8 cellular contexts compared by ENCODE assay signal in the genomic region with DNA sequence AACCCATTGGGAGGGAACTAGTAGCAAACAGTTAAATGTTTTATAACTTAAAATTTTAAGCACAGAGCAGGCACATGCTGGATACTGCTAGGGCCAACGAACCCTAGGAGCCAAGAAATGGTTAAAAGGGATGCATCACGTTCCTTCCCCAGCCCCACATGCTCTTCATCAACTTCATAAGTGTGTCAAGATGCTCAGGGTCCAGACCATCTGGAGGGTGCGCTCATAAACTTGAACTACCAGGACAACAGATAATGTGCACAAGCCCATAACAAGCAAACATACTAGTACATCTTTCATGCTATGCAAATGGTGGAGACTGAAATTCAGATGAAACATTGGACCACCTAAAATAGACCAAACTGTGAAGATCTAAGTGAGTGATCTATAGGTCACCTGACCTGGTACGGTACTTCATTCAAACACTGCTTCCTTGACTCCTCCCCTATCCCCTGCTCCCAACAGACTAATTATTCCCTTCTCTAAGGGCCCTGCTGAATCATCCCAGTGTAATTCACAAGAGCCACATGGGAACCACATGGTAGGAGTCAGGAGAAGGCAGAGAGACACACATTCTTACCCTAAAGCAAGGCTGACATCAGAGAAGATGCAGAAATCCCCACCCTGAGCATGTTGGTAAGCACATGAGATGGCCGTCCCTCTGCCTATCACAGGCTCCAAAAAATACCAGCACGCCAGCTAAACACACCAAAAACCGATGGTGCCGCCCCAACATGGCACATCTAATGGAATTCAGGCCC.
A peak's percentile ranks its signal among the peaks of the same experiment; 100 is the strongest.
DNase-seq lines count a peak whose midpoint lies in the region; ATAC-seq and TF ChIP-seq lines count a peak whose summit lies in the region.

No MANE protein-coding gene starts in this region.

- H3K79me2 ChIP-seq in DND-41 (ENCODE audit: insufficient read depth, low read length) = peaks cover 100% of the 10 kb centered on the region
- H3K79me2 ChIP-seq in GM23338 (replicated peaks; ENCODE audit: insufficient read depth) = peaks cover 58% of the 10 kb centered on the region

- peaks cover 56% of the 10 kb centered on the region for H3K36me3 Mint-ChIP-seq in natural killer cell treated with Interleukin-12 subunit alpha and Interleukin-12 subunit beta and Interleukin-15 and Interleukin-18, amount 100 ng/mL, for 72 hours
- H3K36me3 Mint-ChIP-seq in GM23338 (ENCODE audit: low read depth) = peaks cover 7% of the 10 kb centered on the region; the same call in 1 of the 3 replicates

- DNase-seq in DND-41 = no peak
- DNase-seq in NCI-H69 (lab: John Stamatoyannopoulos, UW) = peak; percentile 72
- peak; percentile 63 for DNase-seq in central memory CD4-positive, alpha-beta T cell
- no peak for DNase-seq in natural killer cell treated with Interleukin-12 subunit alpha and Interleukin-12 subunit beta and Interleukin-15 and Interleukin-18, amount 100 ng/mL, for 72 hours (ENCODE audit: low spot score)
- no peak for DNase-seq in dorsolateral prefrontal cortex
- DNase-seq in GM23338 (ENCODE audit: low spot score) = no peak

- H3K4me3 ChIP-seq in DND-41 (ENCODE audit: low read depth in 1 of 2, low read length in 2 of 2) = no peak overlapping the region
- no peak overlapping the region for H3K4me3 ChIP-seq in dorsolateral prefrontal cortex
- H3K4me3 ChIP-seq in GM23338 = no peak overlapping the region

- H3K4me2 ChIP-seq in DND-41 (ENCODE audit: insufficient read depth, low read length) (no peak overlapping the region), GM23338 (no peak overlapping the region)

- H3K27me3 ChIP-seq in DND-41 (ENCODE audit: insufficient read depth, low read length, poor library complexity) = no peaks in the 10 kb centered on the region
- no peaks in the 10 kb centered on the region for H3K27me3 ChIP-seq in dorsolateral prefrontal cortex
- no peaks in the 10 kb centered on the region for H3K27me3 ChIP-seq in GM23338 (ENCODE audit: insufficient read depth)

- H3K36me3 ChIP-seq in DND-41 (ENCODE audit: insufficient read depth, low read length) (peaks cover 55% of the 10 kb centered on the region), GM23338 (ENCODE audit: insufficient read depth) (peaks cover 3% of the 10 kb centered on the region; the same call in 1 of the 2 replicates)

- peak overlapping the region; percentile 95 to 96 for H3K27ac Mint-ChIP-seq in natural killer cell treated with Interleukin-12 subunit alpha and Interleukin-12 subunit beta and Interleukin-15 and Interleukin-18, amount 100 ng/mL, for 72 hours
- H3K27ac Mint-ChIP-seq in GM23338 = no peak overlapping the region

- no peaks in the 10 kb centered on the region for H3K9me3 ChIP-seq in DND-41 (ENCODE audit: insufficient read depth, low read length, severe bottlenecking)

- H3K27me3 Mint-ChIP-seq in natural killer cell treated with Interleukin-12 subunit alpha and Interleukin-12 subunit beta and Interleukin-15 and Interleukin-18, amount 100 ng/mL, for 72 hours = no peaks in the 10 kb centered on the region
- H3K27me3 Mint-ChIP-seq in GM23338 (ENCODE audit: insufficient read depth, low read depth, poor library complexity) = peaks cover 2% of the 10 kb centered on the region

- H3K4me3 Mint-ChIP-seq in natural killer cell treated with Interleukin-12 subunit alpha and Interleukin-12 subunit beta and Interleukin-15 and Interleukin-18, amount 100 ng/mL, for 72 hours = peak overlapping the region; percentile 98
- H3K4me3 Mint-ChIP-seq in GM23338 = no peak overlapping the region

- ATAC-seq in DND-41 (ENCODE audit: insufficient read depth, low read depth) (no peak), GM21737 (IDR thresholded peaks at IDR 0.05; ENCODE audit: unreplicated experiment) (no peak), GM19395 (IDR thresholded peaks at IDR 0.05; ENCODE audit: unreplicated experiment) (no peak), GM23338 (no peak)
- ATAC-seq in natural killer cell treated with Interleukin-12 subunit alpha and Interleukin-12 subunit beta and Interleukin-15 and Interleukin-18, amount 100 ng/mL, for 72 hours = peak; percentile 31 to 50

- H3K4me1 Mint-ChIP-seq in natural killer cell treated with Interleukin-12 subunit alpha and Interleukin-12 subunit beta and Interleukin-15 and Interleukin-18, amount 100 ng/mL, for 72 hours (ENCODE audit: low read depth in 2 of 2) = peaks cover 91 to 95% of the 10 kb centered on the region in 2 donors
- peaks cover 28% of the 10 kb centered on the region for H3K4me1 Mint-ChIP-seq in GM23338

- no peak for TF ChIP-seq CTCF in DND-41 (IDR thresholded peaks at IDR 0.05; ENCODE audit: borderline replicate concordance, extremely low read depth, low read length, poor library complexity, severe bottlenecking)
- TF ChIP-seq CTCF in dorsolateral prefrontal cortex (IDR thresholded peaks at IDR 0.05 in 54 of 56, conservative IDR thresholded peaks at IDR 0.05 in 2 of 56; ENCODE audit: low read depth in 1 of 56, partially characterized antibody in 56 of 56) = no peak
- TF ChIP-seq CTCF in GM23338 (conservative IDR thresholded peaks at IDR 0.05; ENCODE audit: low read depth in 2 of 2) = no peak

- H2AFZ ChIP-seq in DND-41 (ENCODE audit: low read depth, low read length) = no peak overlapping the region
- no peak overlapping the region for H2AFZ ChIP-seq in GM23338

- H3K27ac ChIP-seq in DND-41 (ENCODE audit: low read length) (0 out of 2 replicates have a peak overlapping the region, but pooled peaks have one; percentile 12), dorsolateral prefrontal cortex (peak overlapping the region in 5 of 59 donors; percentile 12 to 32 (median 28)), GM23338 (ENCODE audit: low read depth) (no peak overlapping the region)

- no peaks in the 10 kb centered on the region for H3F3A ChIP-seq in GM23338 (replicated peaks; ENCODE audit: low read depth)

- no peaks in the 10 kb centered on the region for H3K9me2 ChIP-seq in GM23338 (ENCODE audit: insufficient read depth)

- H3K9ac ChIP-seq in DND-41 (ENCODE audit: low read depth, low read length) = no peak overlapping the region

- H3K4me1 ChIP-seq in DND-41 (ENCODE audit: insufficient read depth, low read length) (peaks cover 39% of the 10 kb centered on the region), GM23338 (ENCODE audit: insufficient read depth) (peaks cover 33% of the 10 kb centered on the region)

- H3K9me3 Mint-ChIP-seq in natural killer cell treated with Interleukin-12 subunit alpha and Interleukin-12 subunit beta and Interleukin-15 and Interleukin-18, amount 100 ng/mL, for 72 hours = no peaks in the 10 kb centered on the region
- H3K9me3 Mint-ChIP-seq in GM23338 = peaks cover 5% of the 10 kb centered on the region; the same call in 2 of the 3 replicates

- H4K20me1 ChIP-seq in DND-41 (ENCODE audit: insufficient read depth, low read length) (peaks cover 90% of the 10 kb centered on the region), GM23338 (replicated peaks; ENCODE audit: insufficient read depth) (peaks cover 18% of the 10 kb centered on the region; the same call in 1 of the 2 replicates)

- intact Hi-C loops in dorsolateral prefrontal cortex (cut with DNase I) = loop anchor here in 1 of 2 donors (5.0 kb wide), 1 partner anchor 49 kb away; no protein-coding TSS in a partner anchor

TF ChIP-seq in GM23338, 12 proteins besides CTCF, POLR2A, EP300 and RAD21:
- TF ChIP-seq JUNB (IDR thresholded peaks at IDR 0.05; ENCODE audit: unreplicated experiment) = no peak

Comparison
In these comparisons a context has a peak if more than half of its experiments do, and no peak if none do; other contexts are left out.
1. ATAC-seq: peak in natural killer cell treated with Interleukin-12 subunit alpha and Interleukin-12 subunit beta and Interleukin-15 and Interleukin-18, amount 100 ng/mL, for 72 hours (2 of 2); none in DND-41 (single experiment), GM21737 (single experiment), GM19395 (single experiment) and GM23338 (single experiment).
2. DNase-seq: peak in NCI-H69 (single experiment) and central memory CD4-positive, alpha-beta T cell (single experiment); none in DND-41 (single experiment), natural killer cell treated with Interleukin-12 subunit alpha and Interleukin-12 subunit beta and Interleukin-15 and Interleukin-18, amount 100 ng/mL, for 72 hours (single experiment), dorsolateral prefrontal cortex (0 of 10) and GM23338 (single experiment).